ENCODE assay signal across 8 cellular contexts in genomic region chr7:44885394-44886317, GRCh38. TPM values are rescaled to one million over a fixed set of nuclear protein-coding genes. Genes with fewer than 3 reads are reported as not detected.
DNase-seq lines count a peak whose midpoint lies in the region; ATAC-seq and TF ChIP-seq lines count a peak whose summit lies in the region.

Gene PURB (minus strand): TSS chr7:44885530. CDS start chr7:44885348, 182 bp downstream.

- H3K27ac ChIP-seq in left ventricle myocardium inferior (replicated peaks) (peak within 1 kb of the TSS; percentile 98), upper lobe of right lung (peak within 1 kb of the TSS; percentile 99)

- TF ChIP-seq CTCF in left ventricle myocardium inferior (IDR thresholded peaks at IDR 0.05; ENCODE audit: borderline replicate concordance) (no peak), progenitor cell of endocrine pancreas (IDR thresholded peaks at IDR 0.05; ENCODE audit: unreplicated experiment) (no peak), upper lobe of right lung (IDR thresholded peaks at IDR 0.05) (no peak)

- no peaks in the 10 kb centered on the region for H3K27me3 Mint-ChIP-seq in T-helper 1 cell treated with Interleukin-12 subunit alpha and Interleukin-12 subunit beta and Interleukin-4 antibody, amounts not matched to agents 30 μg/mL and 1 μg/mL, for 36 hours (ENCODE audit: low read depth)
- peaks cover 11% of the 10 kb centered on the region for H3K27me3 Mint-ChIP-seq in progenitor cell of endocrine pancreas

- H3K27ac Mint-ChIP-seq in T-helper 1 cell treated with Interleukin-12 subunit alpha and Interleukin-12 subunit beta and Interleukin-4 antibody, amounts not matched to agents 30 μg/mL and 1 μg/mL, for 36 hours: peak within 1 kb of the TSS; percentile 96
- H3K27ac Mint-ChIP-seq in progenitor cell of endocrine pancreas: peak within 1 kb of the TSS; percentile 100

- H3K36me3 ChIP-seq in left ventricle myocardium inferior (no peaks in the 10 kb centered on the region), upper lobe of right lung (peaks cover 7% of the 10 kb centered on the region)

- H3K4me1 Mint-ChIP-seq in T-helper 1 cell treated with Interleukin-12 subunit alpha and Interleukin-12 subunit beta and Interleukin-4 antibody, amounts not matched to agents 30 μg/mL and 1 μg/mL, for 36 hours (ENCODE audit: low read depth): peaks cover 45% of the 10 kb centered on the region
- H3K4me1 Mint-ChIP-seq in progenitor cell of endocrine pancreas (ENCODE audit: low read depth): peaks cover 36% of the 10 kb centered on the region

- peak; percentile 62 for ATAC-seq in GM18499 (IDR thresholded peaks at IDR 0.05; ENCODE audit: insufficient read depth, unreplicated experiment)
- peak; percentile 90 for ATAC-seq in HG02938 (IDR thresholded peaks at IDR 0.05; ENCODE audit: unreplicated experiment)
- ATAC-seq in upper lobe of right lung: peak; percentile 96

- H3K4me1 ChIP-seq in left ventricle myocardium inferior (peaks cover 54% of the 10 kb centered on the region), upper lobe of right lung (peaks cover 42% of the 10 kb centered on the region)

- no peaks in the 10 kb centered on the region for H3K9me3 Mint-ChIP-seq in T-helper 1 cell treated with Interleukin-12 subunit alpha and Interleukin-12 subunit beta and Interleukin-4 antibody, amounts not matched to agents 30 μg/mL and 1 μg/mL, for 36 hours
- no peaks in the 10 kb centered on the region for H3K9me3 Mint-ChIP-seq in progenitor cell of endocrine pancreas (ENCODE audit: low read depth)

- H3K4me3 Mint-ChIP-seq in T-helper 1 cell treated with Interleukin-12 subunit alpha and Interleukin-12 subunit beta and Interleukin-4 antibody, amounts not matched to agents 30 μg/mL and 1 μg/mL, for 36 hours: peak within 1 kb of the TSS; percentile 91
- peak within 1 kb of the TSS; percentile 99 for H3K4me3 Mint-ChIP-seq in progenitor cell of endocrine pancreas (ENCODE audit: low read depth)

- H3K27me3 ChIP-seq in left ventricle myocardium inferior (ENCODE audit: low read depth) (no peaks in the 10 kb centered on the region), upper lobe of right lung (no peaks in the 10 kb centered on the region)

- DNase-seq in NCI-H1694 treated with DMSO at 0.1 percent for 48 hours (lab: John Stamatoyannopoulos, UW): peak; percentile 80
- peak; percentile 89 for DNase-seq in amniotic stem cell (lab: John Stamatoyannopoulos, UW)
- DNase-seq in left ventricle myocardium inferior: peak; percentile 96
- peak; percentile 87 for DNase-seq in progenitor cell of endocrine pancreas (ENCODE audit: low spot score, unreplicated experiment)
- peak; percentile 97 for DNase-seq in upper lobe of right lung

- H3K36me3 Mint-ChIP-seq in T-helper 1 cell treated with Interleukin-12 subunit alpha and Interleukin-12 subunit beta and Interleukin-4 antibody, amounts not matched to agents 30 μg/mL and 1 μg/mL, for 36 hours (ENCODE audit: low read depth): peaks cover 30% of the 10 kb centered on the region
- H3K36me3 Mint-ChIP-seq in progenitor cell of endocrine pancreas (ENCODE audit: insufficient read depth): peaks cover 7% of the 10 kb centered on the region

- H3K4me3 ChIP-seq in left ventricle myocardium inferior (peak within 1 kb of the TSS; percentile 94), upper lobe of right lung (peak within 1 kb of the TSS; percentile 94)

- no peaks in the 10 kb centered on the region for H3K9me3 ChIP-seq in left ventricle myocardium inferior (replicated peaks)
- no peaks in the 10 kb centered on the region for H3K9me3 ChIP-seq in upper lobe of right lung

- intact Hi-C loops in left ventricle myocardium inferior (cut with micrococcal nuclease): no loop called here
- intact Hi-C loops in upper lobe of right lung (cut with DNase I): no loop called here

RNA-seq across cellular contexts. Expression of gene PURB, which starts in this region (rescaled TPM):
- total RNA-seq in left ventricle myocardium inferior (13.1 TPM), progenitor cell of endocrine pancreas (25.0 and 25.3 TPM in 2 replicates), upper lobe of right lung (26.0 TPM)

Comparison
In these comparisons a context has a peak if more than half of its experiments do, and no peak if none do; other contexts are left out.
1. Peak in every context shown above with its lines: DNase-seq, ATAC-seq, H3K4me3 ChIP-seq and H3K27ac ChIP-seq.